In genomic region chr6:170516783-170517616, GRCh38 we compare ENCODE assay signal across 8 cellular contexts. TPM values are rescaled to one million over a fixed set of nuclear protein-coding genes. Genes with fewer than 3 reads are reported as not detected.
DNase-seq lines count a peak whose midpoint lies in the region; ATAC-seq and TF ChIP-seq lines count a peak whose summit lies in the region.

No MANE protein-coding gene starts in this region.

- peak; percentile 55 for DNase-seq in AG08396 (ENCODE audit: low spot score)
- peak; percentile 49 for DNase-seq in NCI-H1436 treated with DMSO at 0.1 percent for 48 hours (lab: John Stamatoyannopoulos, UW)
- peak; percentile 3 for DNase-seq in T follicular helper cell (ENCODE audit: low read depth)
- peak; percentile 36 for DNase-seq in brain pericyte (ENCODE audit: low read depth, low spot score)
- peak; percentile 35 for DNase-seq in kidney epithelial cell (ENCODE audit: low read depth)
- peak; percentile 5 for DNase-seq in stimulated activated CD8-positive, alpha-beta memory T cell treated with anti-CD3 and anti-CD28 coated beads, Interleukin-12 subunit alpha, Interleukin-12 subunit beta, amount 100 ng/mL, for 24 hours (ENCODE audit: extremely low read depth)

- no peak overlapping the region for H3K4me3 ChIP-seq in kidney epithelial cell (ENCODE audit: low read depth, low read length)

- peak; percentile 85 for TF ChIP-seq CTCF in kidney epithelial cell (IDR thresholded peaks at IDR 0.05; ENCODE audit: insufficient read depth, low read length, poor library complexity, severe bottlenecking)

- ATAC-seq in GM18517 (IDR thresholded peaks at IDR 0.05; ENCODE audit: unreplicated experiment) (peak; percentile 91), HG02885 (IDR thresholded peaks at IDR 0.05; ENCODE audit: poor library complexity, unreplicated experiment) (peak; percentile 86)

- H3K36me3 ChIP-seq in kidney epithelial cell (ENCODE audit: control insufficient read depth, insufficient read depth, low read length) = no peaks in the 10 kb centered on the region

- H3K27me3 ChIP-seq in kidney epithelial cell (ENCODE audit: control insufficient read depth, insufficient read depth, low read length) = no peaks in the 10 kb centered on the region

RNA-seq across cellular contexts. Expression of gene PSMB1, which starts 36.1 kb away (rescaled TPM):
- total RNA-seq in kidney epithelial cell = 267 and 297 TPM in 2 replicates

RNA-seq across cellular contexts. Expression of gene TBP, which starts 37.2 kb away (rescaled TPM):
- 20.5 and 21.7 TPM in 2 replicates for total RNA-seq in kidney epithelial cell

Comparison
In these comparisons a context has a peak if more than half of its experiments do, and no peak if none do; other contexts are left out.
1. DNase-seq: peak in every context shown above with its lines; median percentile 55 in AG08396; 49 in NCI-H1436 treated with DMSO at 0.1 percent for 48 hours; 36 in brain pericyte; 35 in kidney epithelial cell; 5 in stimulated activated CD8-positive, alpha-beta memory T cell treated with anti-CD3 and anti-CD28 coated beads, Interleukin-12 subunit alpha, Interleukin-12 subunit beta, amount 100 ng/mL, for 24 hours; 3 in T follicular helper cell.